22 cellular contexts compared by ENCODE assay signal in the genomic region with DNA sequence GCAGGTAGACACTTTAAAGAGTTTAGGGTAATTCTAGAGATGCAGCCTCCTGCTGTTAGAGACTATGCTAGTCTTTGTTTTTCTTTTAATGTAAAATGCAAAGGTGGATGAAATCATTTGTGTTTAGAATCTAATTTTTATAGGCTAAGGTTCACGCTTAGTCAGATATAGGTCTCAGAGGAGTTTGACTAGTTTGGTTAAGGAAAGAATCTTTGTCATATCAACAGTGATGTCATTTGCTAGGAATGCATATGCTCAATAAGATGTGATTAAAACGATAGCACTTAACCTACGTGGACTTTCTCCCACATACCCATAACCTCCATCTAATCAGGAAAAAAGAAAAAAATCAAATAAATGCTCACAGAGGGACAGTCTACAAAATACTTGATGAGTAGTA.
DNase-seq lines count a peak whose midpoint lies in the region; ATAC-seq and TF ChIP-seq lines count a peak whose summit lies in the region.
"Had no signal": no experiment of that assay in that cellular context is flagged by ENCODE, and none has a peak within 500 bp of the region (broad histone marks: within the 10 kb centered on the region; RNA-seq: fewer than 3 reads in every experiment).

No MANE protein-coding gene starts in this region.

- intact Hi-C loops in naive thymus-derived CD4-positive, alpha-beta T cell (cut with micrococcal nuclease) = no loop called here

- H3K9me3 ChIP-seq in HUES48 (ENCODE audit: control insufficient read depth, insufficient read depth, low read length) = no peaks in the 10 kb centered on the region
- no peaks in the 10 kb centered on the region for H3K9me3 ChIP-seq in naive thymus-derived CD4-positive, alpha-beta T cell (ENCODE audit: control insufficient read depth in 2 of 3, low read length in 3 of 3)
- H3K9me3 ChIP-seq: MG63 had no signal

- H2BK120ac ChIP-seq in mesendoderm (ENCODE audit: low read depth, low read length) = no peak overlapping the region

- H3K56ac ChIP-seq in mesendoderm (ENCODE audit: low read length) = no peak overlapping the region

- TF ChIP-seq CTCF in RWPE1 (conservative IDR thresholded peaks at IDR 0.05; ENCODE audit: low read depth) = no peak

- H4K5ac ChIP-seq in mesendoderm (ENCODE audit: low read length) = no peak overlapping the region

- H3K27ac ChIP-seq in HUES48 (ENCODE audit: low read depth, low read length) = peak overlapping the region; percentile 81
- H3K27ac ChIP-seq in RWPE1 = no peak overlapping the region
- H3K27ac ChIP-seq in mesendoderm (ENCODE audit: low read depth, low read length) = peak overlapping the region; percentile 57
- H3K27ac ChIP-seq in naive thymus-derived CD4-positive, alpha-beta T cell (ENCODE audit: low read depth, low read length) = no peak overlapping the region

- POLR2A ChIA-PET in RWPE1 (lab: Yijun Ruan, JAX; ENCODE audit: low non-redundant PET) = no interaction called here
- POLR2A ChIA-PET in naive thymus-derived CD4-positive, alpha-beta T cell (lab: Charles Lee) = no interaction called here

- WGBS in mesendoderm (ENCODE audit: extremely low coverage, insufficient coverage, low lambda C conversion rate) = no CpG with 5 or more reads among the region's 3 CpGs

- no peaks in the 10 kb centered on the region for H3K79me2 ChIP-seq in mesendoderm (ENCODE audit: control insufficient read depth, insufficient read depth, low read length)

- H3K4me1 ChIP-seq in HUES48 (ENCODE audit: control insufficient read depth, insufficient read depth, low read length) (peaks cover 16% of the 10 kb centered on the region), mesendoderm (ENCODE audit: control insufficient read depth, low read depth, low read length) (no peaks in the 10 kb centered on the region)
- H3K4me1 ChIP-seq in naive thymus-derived CD4-positive, alpha-beta T cell (ENCODE audit: control insufficient read depth in 2 of 2, insufficient read depth in 2 of 2, low read length in 2 of 2) = no peaks in the 10 kb centered on the region

- H3K4me2 ChIP-seq in mesendoderm (ENCODE audit: low read length) = no peak overlapping the region

- CTCF ChIA-PET in RWPE1 (lab: Yijun Ruan, JAX) = no interaction called here
- CTCF ChIA-PET in naive thymus-derived CD4-positive, alpha-beta T cell (lab: Charles Lee) = no interaction called here

- H3K79me1 ChIP-seq in mesendoderm (ENCODE audit: low read length) = no peaks in the 10 kb centered on the region

- no peak overlapping the region for H2BK5ac ChIP-seq in mesendoderm (ENCODE audit: low read length)

- no peak overlapping the region for H3K4me3 Mint-ChIP-seq in naive thymus-derived CD4-positive, alpha-beta T cell
- H3K4me3 Mint-ChIP-seq: CD8-positive, alpha-beta memory T cell; T-cell had no signal

- no peak for ATAC-seq in naive thymus-derived CD4-positive, alpha-beta T cell
- ATAC-seq: SK-N-SH treated with all-trans-retinoic acid at 6 μM for 48 hours, T-cell had no signal

- H4K8ac ChIP-seq in mesendoderm (ENCODE audit: low read depth, low read length) = no peak overlapping the region

- DNase-seq in ELR (ENCODE audit: low read depth) (peak; percentile 49), RWPE1 (ENCODE audit: low spot score) (peak; percentile 11), mesendoderm (peak; percentile 22), NCI-H1694 (lab: John Stamatoyannopoulos, UW) (no peak)
- DNase-seq in naive thymus-derived CD4-positive, alpha-beta T cell = no peak
- DNase-seq in activated T-cell treated with anti-CD3 and anti-CD28 coated beads, Interleukin-2, amount 50 U/mL, for 48 hours = no peak
- DNase-seq: ACHN; C1 segment of cervical spinal cord; CD8-positive, alpha-beta memory T cell; DMS79 treated with DMSO at 0.1 percent for 48 hours; HCEC 1CT; IMR-90; MG63; NCI-H1092; NCI-H1436 treated with DMSO at 0.1 percent for 48 hours; NCI-H2029 treated with DMSO at 0.1 percent for 48 hours; NCI-H2171; NCI-H69; SIG-M5; T-cell had no signal

- H3K9me3 Mint-ChIP-seq in naive thymus-derived CD4-positive, alpha-beta T cell = peaks cover 0 to 13% (median 7%) of the 10 kb centered on the region in 11 donors

- H3K36me3 Mint-ChIP-seq in naive thymus-derived CD4-positive, alpha-beta T cell = no peaks in the 10 kb centered on the region
- H3K36me3 Mint-ChIP-seq: CD8-positive, alpha-beta memory T cell; T-cell had no signal

- no peak overlapping the region for H2AK5ac ChIP-seq in mesendoderm (ENCODE audit: low read length)

- no peak overlapping the region for H3K23ac ChIP-seq in mesendoderm (ENCODE audit: low read length)

- no peaks in the 10 kb centered on the region for H3K4me1 Mint-ChIP-seq in naive thymus-derived CD4-positive, alpha-beta T cell
- H3K4me1 Mint-ChIP-seq: CD8-positive, alpha-beta memory T cell; T-cell had no signal

- no peak overlapping the region for H3K4me3 ChIP-seq in HUES48 (ENCODE audit: low read depth, low read length)
- H3K4me3 ChIP-seq in mesendoderm (ENCODE audit: low read length) = no peak overlapping the region
- no peak overlapping the region for H3K4me3 ChIP-seq in naive thymus-derived CD4-positive, alpha-beta T cell (ENCODE audit: low read length)
- H3K4me3 ChIP-seq: MG63 had no signal

- no peak overlapping the region for H3K4ac ChIP-seq in mesendoderm (ENCODE audit: low read depth, low read length)

- no peaks in the 10 kb centered on the region for H3K36me3 ChIP-seq in HUES48 (ENCODE audit: control insufficient read depth, insufficient read depth, low read length)
- no peaks in the 10 kb centered on the region for H3K36me3 ChIP-seq in mesendoderm (ENCODE audit: control insufficient read depth, insufficient read depth, low read length)
- no peaks in the 10 kb centered on the region for H3K36me3 ChIP-seq in naive thymus-derived CD4-positive, alpha-beta T cell (ENCODE audit: control insufficient read depth in 2 of 3, insufficient read depth in 3 of 3, low read length in 3 of 3)
- H3K36me3 ChIP-seq: MG63 had no signal

- no peaks in the 10 kb centered on the region for H3K27me3 Mint-ChIP-seq in naive thymus-derived CD4-positive, alpha-beta T cell
- H3K27me3 Mint-ChIP-seq: CD8-positive, alpha-beta memory T cell; T-cell had no signal

- H2BK15ac ChIP-seq in mesendoderm (replicated peaks; ENCODE audit: low read depth) = no peak overlapping the region

- H3K27me3 ChIP-seq in HUES48 (ENCODE audit: control insufficient read depth, insufficient read depth, low read length) = no peaks in the 10 kb centered on the region
- H3K27me3 ChIP-seq in mesendoderm (ENCODE audit: insufficient read depth, low read length, poor library complexity) = no peaks in the 10 kb centered on the region
- no peaks in the 10 kb centered on the region for H3K27me3 ChIP-seq in naive thymus-derived CD4-positive, alpha-beta T cell (ENCODE audit: control insufficient read depth in 2 of 2, insufficient read depth in 2 of 2, low read length in 2 of 2)
- H3K27me3 ChIP-seq: MG63 had no signal

- H3K9ac ChIP-seq in HUES48 (ENCODE audit: low read depth, low read length) (no peak overlapping the region), mesendoderm (ENCODE audit: low read length) (no peak overlapping the region)

- H3K18ac ChIP-seq in mesendoderm (ENCODE audit: low read length) = no peak overlapping the region

- no peak overlapping the region for H3K27ac Mint-ChIP-seq in naive thymus-derived CD4-positive, alpha-beta T cell
- H3K27ac Mint-ChIP-seq: CD8-positive, alpha-beta memory T cell; T-cell had no signal

Comparison
In these comparisons a context has a peak if more than half of its experiments do, and no peak if none do; other contexts are left out.
1. DNase-seq: peak in ELR (single experiment), RWPE1 (single experiment) and mesendoderm (single experiment); none in naive thymus-derived CD4-positive, alpha-beta T cell (0 of 9), NCI-H1694 (single experiment) and activated T-cell treated with anti-CD3 and anti-CD28 coated beads, Interleukin-2, amount 50 U/mL, for 48 hours (0 of 2).
2. H3K27ac ChIP-seq: peak in HUES48 (single experiment) and mesendoderm (single experiment); none in RWPE1 (single experiment) and naive thymus-derived CD4-positive, alpha-beta T cell (single experiment).